1 cellular context compared by ENCODE assay signal in genomic region chr19:10580979-10581631, GRCh38.
TF ChIP-seq lines count a peak whose summit lies in the region.

No MANE protein-coding gene starts in this region.

TF ChIP-seq in K562, 482 proteins besides CTCF, POLR2A, EP300 and RAD21 (continued from another document and continues in another):
- TF ChIP-seq MGA (IDR thresholded peaks at IDR 0.05), result peak; percentile 85
- TF ChIP-seq ZSCAN32 (CRISPR knock-in tag; IDR thresholded peaks at IDR 0.05), result no peak
- no peak for TF ChIP-seq ZNF707 (CRISPR knock-in tag; conservative IDR thresholded peaks at IDR 0.05)
- peak; percentile 73; the same call in 1 of the 2 replicates for TF ChIP-seq JUN (IDR thresholded peaks at IDR 0.05; ENCODE audit: borderline replicate concordance, low read depth, low read length)
- no peak for TF ChIP-seq JUN (CRISPR knock-in tag; IDR thresholded peaks at IDR 0.05; ENCODE audit: borderline replicate concordance)
- no peak for TF ChIP-seq CUX1 (CRISPR knock-in tag; IDR thresholded peaks at IDR 0.05)
- no peak for TF ChIP-seq SNAPC5 (CRISPR knock-in tag; IDR thresholded peaks at IDR 0.05)
- TF ChIP-seq ZNF407 (IDR thresholded peaks at IDR 0.05; ENCODE audit: low read depth), result no peak
- TF ChIP-seq HNRNPH1 (optimal IDR thresholded peaks at IDR 0.05; ENCODE audit: low read depth, low read length), result no peak
- no peak for TF ChIP-seq GTF2B (IDR thresholded peaks at IDR 0.05; ENCODE audit: extremely low read depth, insufficient read length)
- no peak for TF ChIP-seq TEAD2 (tag; IDR thresholded peaks at IDR 0.05)
- no peak for TF ChIP-seq SUPT5H (IDR thresholded peaks at IDR 0.05)
- TF ChIP-seq ZNF696 (CRISPR knock-in tag; conservative IDR thresholded peaks at IDR 0.05), result no peak
- no peak for TF ChIP-seq ZNF75A (CRISPR knock-in tag; IDR thresholded peaks at IDR 0.05)
- 0 out of 2 replicates have a peak, but pooled peaks have one; percentile 27 for TF ChIP-seq REST (CRISPR knock-in tag; IDR thresholded peaks at IDR 0.05; ENCODE audit: low read depth)
- no peak for TF ChIP-seq ZNF165 (CRISPR knock-in tag; IDR thresholded peaks at IDR 0.05; ENCODE audit: borderline replicate concordance)
- TF ChIP-seq ZNF551 (CRISPR knock-in tag; IDR thresholded peaks at IDR 0.05), result no peak
- 0 out of 2 replicates have a peak, but pooled peaks have one; percentile 12 for TF ChIP-seq ATF7 (IDR thresholded peaks at IDR 0.05)
